ENCODE assay signal across 29 cellular contexts in genomic region chr13:113008841-113009240, GRCh38. TPM values are rescaled to one million over a fixed set of nuclear protein-coding genes. Genes with fewer than 3 reads are reported as not detected.
DNase-seq lines count a peak whose midpoint lies in the region; ATAC-seq, FAIRE-seq and TF ChIP-seq lines count a peak whose summit lies in the region.
"Had no signal": no experiment of that assay in that cellular context is flagged by ENCODE, and none has a peak within 500 bp of the region (broad histone marks: within the 10 kb centered on the region; RNA-seq: fewer than 3 reads in every experiment).

No MANE protein-coding gene starts in this region.

- H3K4me1 ChIP-seq in BLaER1 (peaks cover 68% of the 10 kb centered on the region), H1 (replicated peaks in 1 of 4; ENCODE audit: control insufficient read depth in 3 of 4, insufficient read depth in 4 of 4, low read length in 3 of 4) (no peaks in the 10 kb centered on the region; a peak in 1 of 7 replicates), right lobe of liver (peaks cover 0 to 11% (median 2%) of the 10 kb centered on the region in 4 donors), psoas muscle (no peaks in the 10 kb centered on the region)
- H3K4me1 ChIP-seq: SJSA1 had no signal

- peaks cover 40% of the 10 kb centered on the region for H3K27me3 ChIP-seq in BLaER1
- H3K27me3 ChIP-seq in H7 (ENCODE audit: control insufficient read depth, insufficient read depth, low read length), result no peaks in the 10 kb centered on the region
- no peaks in the 10 kb centered on the region for H3K27me3 ChIP-seq in H1 (replicated peaks in 1 of 4; ENCODE audit: control insufficient read depth in 3 of 4, extremely low read depth in 1 of 4, insufficient read depth in 3 of 4, low read length in 3 of 4)
- H3K27me3 ChIP-seq in right lobe of liver, result no peaks in the 10 kb centered on the region
- peaks cover 0 to 21% (median 8%) of the 10 kb centered on the region in 3 donors for H3K27me3 ChIP-seq in psoas muscle (ENCODE audit: insufficient read depth in 3 of 3, low read length in 2 of 3)

- H3K27ac ChIP-seq in BLaER1 (no peak overlapping the region), H1 (ENCODE audit: low read depth, low read length) (no peak overlapping the region), right lobe of liver (peak overlapping the region in 2 of 3 donors; percentile 71 to 80), psoas muscle (no peak overlapping the region)
- H3K27ac ChIP-seq: GM23248, SJSA1 had no signal

- no peak overlapping the region for H2BK120ac ChIP-seq in H1 (replicated peaks; ENCODE audit: low read depth, low read length)

- no peaks in the 10 kb centered on the region for H3K9me3 ChIP-seq in BLaER1
- no peaks in the 10 kb centered on the region for H3K9me3 ChIP-seq in H1 (ENCODE audit: insufficient read depth in 2 of 2, low read depth in 1 of 2, low read length in 1 of 2)
- H3K9me3 ChIP-seq in right lobe of liver, result no peaks in the 10 kb centered on the region
- no peaks in the 10 kb centered on the region for H3K9me3 ChIP-seq in psoas muscle
- H3K9me3 ChIP-seq: SJSA1 had no signal

- WGBS in H1 (ENCODE audit: extremely low coverage in 1 of 2, insufficient coverage in 1 of 2, insufficient read length in 1 of 2, insufficient replicate concordance in 2 of 2, low coverage in 1 of 2, low lambda C conversion rate in 2 of 2, missing lambda C conversion rate in 1 of 2), 2 experiments, result 92% methylated on average over 22 of the region's 32 CpGs; no CpG with 5 or more reads in 1 of the 2 experiments
- WGBS in right lobe of liver (ENCODE audit: insufficient coverage, low coverage, low lambda C conversion rate, missing lambda C conversion rate), result 81% methylated on average over 3 of the region's 32 CpGs
- 85 to 86% (median 86%) methylated on average over 31 to 32 of the region's 32 CpGs for WGBS in psoas muscle, 3 donors

- no peak overlapping the region for H3K23ac ChIP-seq in H1 (ENCODE audit: insufficient read length)

- no peak for TF ChIP-seq RAD21 in H1 (IDR thresholded peaks at IDR 0.05 in 1 of 2, conservative IDR thresholded peaks at IDR 0.05 in 1 of 2; ENCODE audit: low read depth in 2 of 2, low read length in 2 of 2)

- peaks cover 40% of the 10 kb centered on the region; the same call in 1 of the 2 replicates for H4K20me1 ChIP-seq in BLaER1
- peaks cover 2% of the 10 kb centered on the region in 2 experiments for H4K20me1 ChIP-seq in H1 (replicated peaks in 1 of 2; ENCODE audit: control insufficient read depth in 1 of 2, insufficient read depth in 2 of 2, low read length in 2 of 2)

- H3K9ac ChIP-seq in BLaER1 (no peak overlapping the region), H1 (replicated peaks in 1 of 4; ENCODE audit: extremely low read depth in 1 of 4, low read depth in 3 of 4, low read length in 3 of 4) (no peak overlapping the region)
- H3K9ac ChIP-seq: GM23248 had no signal

- ATAC-seq in right lobe of liver, result no peak
- no peak for ATAC-seq in psoas muscle
- ATAC-seq: GM12878, PC-3 had no signal

- H3K36me3 ChIP-seq in BLaER1 (no peaks in the 10 kb centered on the region), H7 (replicated peaks; ENCODE audit: control insufficient read depth, insufficient read depth, low read length) (no peaks in the 10 kb centered on the region), H1 (ENCODE audit: control insufficient read depth in 2 of 4, insufficient read depth in 4 of 4, low read length in 3 of 4) (no peaks in the 10 kb centered on the region), right lobe of liver (no peaks in the 10 kb centered on the region), psoas muscle (ENCODE audit: insufficient read depth in 1 of 2, low read depth in 1 of 2) (no peaks in the 10 kb centered on the region)
- H3K36me3 ChIP-seq: SJSA1 had no signal

- H2BK5ac ChIP-seq in H1 (ENCODE audit: low read depth, low read length), result no peak overlapping the region

- CTCF ChIA-PET in H1 (lab: Charles Lee; ENCODE audit: partially characterized antibody), result interaction anchor here (1.5 to 3.7 kb wide), 4 partner anchors 11 to 132 kb away, joined by 3 to 13 read pairs (median 7); partner anchors contain the start of gene MCF2L

- no peaks in the 10 kb centered on the region for H3K23me2 ChIP-seq in H1 (ENCODE audit: low read depth, low read length)

- H3K18ac ChIP-seq in H1 (ENCODE audit: extremely low read depth, low read length), result no peak overlapping the region

- no peak overlapping the region for H3K4me3 ChIP-seq in BLaER1
- H3K4me3 ChIP-seq in H7 (ENCODE audit: insufficient read depth, low read depth, low read length), result no peak overlapping the region
- H3K4me3 ChIP-seq in H1 (ENCODE audit: extremely low read depth in 1 of 4, insufficient read depth in 2 of 4, low read depth in 3 of 4, low read length in 4 of 4), result no peak overlapping the region
- H3K4me3 ChIP-seq in right lobe of liver, result no peak overlapping the region
- H3K4me3 ChIP-seq in psoas muscle, result no peak overlapping the region
- H3K4me3 ChIP-seq: GM12878, GM23248, SJSA1 had no signal

- no peak overlapping the region for H2AFZ ChIP-seq in H1 (ENCODE audit: low read length)
- H2AFZ ChIP-seq: GM23248 had no signal

- no peak overlapping the region for H4K5ac ChIP-seq in H1 (ENCODE audit: insufficient read length, low read depth, low read length)

- no peak for FAIRE-seq in H1 (lab: Jason Lieb, UNC)
- FAIRE-seq: A204.1, G401.6, GM12878, HTR-8/SVneo had no signal

- TF ChIP-seq POLR2A in H1 (IDR thresholded peaks at IDR 0.05; ENCODE audit: control extremely low read depth in 1 of 2, low read depth in 2 of 2, low read length in 2 of 2) (no peak), right lobe of liver (IDR thresholded peaks at IDR 0.05) (no peak)

- DNase-seq in H7 (peak; percentile 77), H1 (ENCODE audit: low read depth in 1 of 2, low spot score in 2 of 2) (no peak), right lobe of liver (no peak), psoas muscle (no peak), germinal center (ENCODE audit: low spot score) (no peak), RKO (ENCODE audit: low spot score) (no peak)
- DNase-seq: C1 segment of cervical spinal cord; CD4-positive, alpha-beta memory T cell; COR-L47; GM23248; HCEC 1CT; KBM-7; MV-4-11; NCI-H1105 treated with DMSO at 0.1 percent for 48 hours; NCI-H146; NCI-H2029; NCI-H446 treated with DMSO at 0.1 percent for 48 hours; NCI-H526; NCI-H82; NK-92 treated with Interleukin-12 subunit alpha and Interleukin-12 subunit beta, amount 100 ng/mL, for 24 hours; PC-3; Right ventricle myocardium superior had no signal

- TF ChIP-seq CTCF in H1 (IDR thresholded peaks at IDR 0.05; ENCODE audit: control extremely low read depth in 1 of 3, insufficient read depth in 1 of 3, low read depth in 1 of 3, low read length in 3 of 3), result no peak
- no peak for TF ChIP-seq CTCF in right lobe of liver (IDR thresholded peaks at IDR 0.05)
- no peak for TF ChIP-seq CTCF in psoas muscle (IDR thresholded peaks at IDR 0.05)

- 0 out of 2 replicates have a peak overlapping the region, but pooled peaks have one; percentile 65 for H4K8ac ChIP-seq in H1 (ENCODE audit: extremely low read depth, insufficient read depth, low read length)

- H3K79me1 ChIP-seq in H1 (ENCODE audit: low read depth, low read length), result peaks cover 6% of the 10 kb centered on the region

- H3K4me2 ChIP-seq in BLaER1 (peak overlapping the region; percentile 96), H1 (ENCODE audit: insufficient read depth in 1 of 2, low read depth in 2 of 2, low read length in 2 of 2) (no peak overlapping the region)

- H2AK5ac ChIP-seq in H1 (ENCODE audit: low read depth, low read length), result no peak overlapping the region

- no peak overlapping the region for H2BK15ac ChIP-seq in H1 (ENCODE audit: low read length)

- no peak for TF ChIP-seq EP300 in H1 (IDR thresholded peaks at IDR 0.05; ENCODE audit: borderline replicate concordance in 1 of 2, low read depth in 2 of 2, low read length in 2 of 2)

- intact Hi-C loops in right lobe of liver (cut with DNase I), result no loop called here
- intact Hi-C loops in psoas muscle (cut with DNase I), result no loop called here

- H2BK20ac ChIP-seq in H1 (ENCODE audit: low read length), result no peak overlapping the region

- H4K91ac ChIP-seq in H1 (replicated peaks; ENCODE audit: insufficient read length, low read length), result no peak overlapping the region

- H2BK12ac ChIP-seq in H1 (ENCODE audit: low read depth, low read length), result no peak overlapping the region

- H3K4ac ChIP-seq in H1 (replicated peaks; ENCODE audit: insufficient read length, low read depth, low read length), result no peak overlapping the region

- POLR2A ChIA-PET in H1 (lab: Charles Lee; ENCODE audit: partially characterized antibody), result interaction anchor here (0.6 kb wide), 1 partner anchor 259 kb away, joined by 3 read pairs; no protein-coding TSS in a partner anchor

- H3K56ac ChIP-seq in H1 (replicated peaks; ENCODE audit: insufficient read length, low read depth, low read length), result no peak overlapping the region

- H3K79me2 ChIP-seq in H1 (ENCODE audit: control insufficient read depth in 1 of 2, insufficient read depth in 2 of 2, low read length in 2 of 2), result no peaks in the 10 kb centered on the region

- H3K14ac ChIP-seq in H1 (ENCODE audit: insufficient read length), result no peak overlapping the region

TF ChIP-seq in H1, 55 proteins besides CTCF, POLR2A, EP300 and RAD21 (continues in another document):
- no peak for TF ChIP-seq CHD1 (IDR thresholded peaks at IDR 0.05; ENCODE audit: low read depth, low read length)
- TF ChIP-seq ZNF274 (IDR thresholded peaks at IDR 0.05; ENCODE audit: borderline replicate concordance, extremely low read depth, low read length), result no peak
- TF ChIP-seq TBP (IDR thresholded peaks at IDR 0.05; ENCODE audit: low read depth, low read length), result no peak
- no peak for TF ChIP-seq TAF7 (optimal IDR thresholded peaks at IDR 0.05; ENCODE audit: borderline replicate concordance, low read depth, low read length)
- no peak for TF ChIP-seq TAF1 (IDR thresholded peaks at IDR 0.05; ENCODE audit: low read depth, low read length)
- no peak for TF ChIP-seq SUZ12 (IDR thresholded peaks at IDR 0.05; ENCODE audit: low read length)
- TF ChIP-seq TEAD4 (IDR thresholded peaks at IDR 0.05; ENCODE audit: low read depth, low read length), result no peak

RNA-seq across cellular contexts. Expression of gene MCF2L, which starts 39.8 kb away (rescaled TPM):
- total RNA-seq in H7 (2014; rRNA removed; shearing (Covaris generic)), result 21.2 and 21.3 TPM in 2 replicates
- 22.9 and 24.4 TPM in 2 replicates for total RNA-seq in H1 (2021; fragmentation: NEBNext Ultra II Directional; extraction: Animal tissue kit (Norgen Biotek cat#: 25700))
- 10.1 and 15.9 TPM in 2 replicates for polyA plus RNA-seq in H1 (2011; rRNA removed)
- 13.8 TPM for polyA plus RNA-seq in H1 (2011; cell fraction: cytosol; rRNA removed)
- 82.6 TPM for polyA plus RNA-seq in H1 (2011; cell fraction: nucleus; rRNA removed)
- polyA plus RNA-seq in H1 (2012, experiment 1 of 2), result 16.2 to 22.1 TPM (median 19.9 TPM) in 4 replicates
- polyA plus RNA-seq in H1 (2012, experiment 2 of 2), result 10.5 TPM
- polyA plus RNA-seq in H1 (2013, experiment 1 of 2), result 10.9 TPM
- polyA plus RNA-seq in H1 (2013, experiment 2 of 2), result 11.8 TPM
- 16.6 and 19.1 TPM in 2 replicates for polyA minus RNA-seq in H1 (2011; rRNA and poly(A)+ RNA removed)
- 18.4 TPM for polyA minus RNA-seq in H1 (2011; cell fraction: cytosol; rRNA and poly(A)+ RNA removed)
- polyA minus RNA-seq in H1 (2011; cell fraction: nucleus; rRNA and poly(A)+ RNA removed), result 40.8 TPM
- 10 to 100 TPM in 5 of 6 experiments, 1 to 10 TPM in 1; 9.6 to 18.4 (median 11.7) TPM for total RNA-seq in right lobe of liver
- total RNA-seq in psoas muscle, result 10 to 100 TPM; 14.3 to 40.5 (median 23.3) TPM
- polyA plus RNA-seq in psoas muscle, result 10 to 100 TPM in 2 of 3 donors, 1 to 10 TPM in 1; 9.1 to 22.0 (median 18.7) TPM
- total RNA-seq: GM23248, MCF 10A had no signal
- polyA plus RNA-seq: GM23248 had no signal

Comparison
In these comparisons a context has a peak if more than half of its experiments do, and no peak if none do; other contexts are left out.
1. H3K27ac ChIP-seq: peak in right lobe of liver (2 of 3); none in BLaER1 (single experiment), H1 (single experiment) and psoas muscle (single experiment).